In genomic region chr6:148530976-148531375, GRCh38 we compare ENCODE assay signal across 11 cellular contexts.
DNase-seq lines count a peak whose midpoint lies in the region; ATAC-seq, FAIRE-seq and TF ChIP-seq lines count a peak whose summit lies in the region.
"Had no signal": no experiment of that assay in that cellular context is flagged by ENCODE, and none has a peak within 500 bp of the region (broad histone marks: within the 10 kb centered on the region; RNA-seq: fewer than 3 reads in every experiment).

No MANE protein-coding gene starts in this region.

- H3K4me3 Mint-ChIP-seq in astrocyte (ENCODE audit: unreplicated experiment), result no peak overlapping the region

- H3K79me2 ChIP-seq in astrocyte (ENCODE audit: insufficient read depth, low read length), result no peaks in the 10 kb centered on the region

- no peak for FAIRE-seq in astrocyte (lab: Jason Lieb, UNC)
- FAIRE-seq: small intestine had no signal

- H3K27ac ChIP-seq in HUES48 (ENCODE audit: low read depth, low read length) (peak overlapping the region; percentile 88), astrocyte (ENCODE audit: low read depth, low read length) (peak overlapping the region; percentile 94), iPS-18a (ENCODE audit: low read length) (peak overlapping the region; percentile 98), substantia nigra (ENCODE audit: low read depth, low read length, poor library complexity, severe bottlenecking) (peak overlapping the region; percentile 17)

- no peak overlapping the region for H2AFZ ChIP-seq in astrocyte (ENCODE audit: low read depth, low read length)

- H4K20me1 ChIP-seq in astrocyte (ENCODE audit: insufficient read depth, low read length), result no peaks in the 10 kb centered on the region

- DNase-seq in astrocyte (ENCODE audit: low read depth) (peak; percentile 71), substantia nigra (lab: John Stamatoyannopoulos, UW) (no peak), mucosa of descending colon (no peak), NCI-H2081 (lab: John Stamatoyannopoulos, UW) (no peak)
- DNase-seq in activated CD4-positive, alpha-beta T cell treated with anti-CD3 and anti-CD28 coated beads, Interleukin-2, amount 50 U/mL, for 1 hour, result no peak
- no peak for DNase-seq in stimulated activated CD4-positive, alpha-beta T cell treated with anti-CD3 and anti-CD28 coated beads, Interleukin-2, amount 100 ng/mL, for 48 hours
- DNase-seq: CD4-positive, alpha-beta memory T cell; NCI-H1048; small intestine had no signal

- intact Hi-C loops in mucosa of descending colon (cut with DNase I, micrococcal nuclease), result no loop called here

- peak overlapping the region; percentile 87 for H3K4me2 ChIP-seq in astrocyte (ENCODE audit: low read length)

- no peak for ATAC-seq in mucosa of descending colon

- H3K9ac ChIP-seq in HUES48 (ENCODE audit: low read depth, low read length) (peak overlapping the region; percentile 59; the same call in 1 of the 2 replicates), astrocyte (ENCODE audit: low read length) (peak overlapping the region; percentile 84), iPS-18a (ENCODE audit: low read length) (peak overlapping the region; percentile 74)

- peaks cover 22% of the 10 kb centered on the region for H3K4me1 Mint-ChIP-seq in astrocyte (ENCODE audit: low read depth, unreplicated experiment)
- H3K4me1 Mint-ChIP-seq: CD4-positive, alpha-beta memory T cell had no signal

- H3K27ac Mint-ChIP-seq in astrocyte (ENCODE audit: unreplicated experiment), result peak overlapping the region; percentile 97

- H3K4me1 ChIP-seq in HUES48 (ENCODE audit: control insufficient read depth, insufficient read depth, low read length), result peaks cover 12% of the 10 kb centered on the region
- H3K4me1 ChIP-seq in astrocyte (ENCODE audit: insufficient read depth, low read length), result peaks cover 37% of the 10 kb centered on the region
- H3K4me1 ChIP-seq in iPS-18a (ENCODE audit: control insufficient read depth, low read depth, low read length), result peaks cover 15% of the 10 kb centered on the region
- H3K4me1 ChIP-seq in mucosa of descending colon (ENCODE audit: low read depth), result no peaks in the 10 kb centered on the region

- H3K4me3 ChIP-seq in HUES48 (ENCODE audit: low read depth, low read length) (no peak overlapping the region), astrocyte (ENCODE audit: insufficient read depth, low read depth, low read length) (peak overlapping the region; percentile 48), iPS-18a (ENCODE audit: low read length) (no peak overlapping the region), mucosa of descending colon (no peak overlapping the region)

- no peaks in the 10 kb centered on the region for H3K27me3 Mint-ChIP-seq in astrocyte (ENCODE audit: low read depth, unreplicated experiment)

- H3K9me3 ChIP-seq in HUES48 (ENCODE audit: control insufficient read depth, insufficient read depth, low read length) (no peaks in the 10 kb centered on the region), astrocyte (ENCODE audit: insufficient read depth, low read depth, low read length) (no peaks in the 10 kb centered on the region), iPS-18a (ENCODE audit: control insufficient read depth, low read depth, low read length) (no peaks in the 10 kb centered on the region), mucosa of descending colon (no peaks in the 10 kb centered on the region)

- H3K9me3 Mint-ChIP-seq in astrocyte (ENCODE audit: unreplicated experiment), result no peaks in the 10 kb centered on the region
- H3K9me3 Mint-ChIP-seq: CD4-positive, alpha-beta memory T cell had no signal

- H3K27me3 ChIP-seq in HUES48 (ENCODE audit: control insufficient read depth, insufficient read depth, low read length), result no peaks in the 10 kb centered on the region
- no peaks in the 10 kb centered on the region for H3K27me3 ChIP-seq in astrocyte (ENCODE audit: insufficient read depth, low read length)
- H3K27me3 ChIP-seq in iPS-18a (ENCODE audit: control insufficient read depth, insufficient read depth, low read length), result no peaks in the 10 kb centered on the region

- H3K36me3 ChIP-seq in HUES48 (ENCODE audit: control insufficient read depth, insufficient read depth, low read length) (peaks cover 67% of the 10 kb centered on the region), astrocyte (ENCODE audit: insufficient read depth, low read length) (peaks cover 28% of the 10 kb centered on the region), iPS-18a (ENCODE audit: control insufficient read depth, low read depth, low read length) (peaks cover 59% of the 10 kb centered on the region), mucosa of descending colon (ENCODE audit: low read depth) (no peaks in the 10 kb centered on the region)

- peaks cover 19% of the 10 kb centered on the region for H3K36me3 Mint-ChIP-seq in astrocyte (ENCODE audit: low read depth, unreplicated experiment)

- TF ChIP-seq CTCF in astrocyte (IDR thresholded peaks at IDR 0.05; ENCODE audit: insufficient read depth, low read depth, low read length) (no peak), mucosa of descending colon (IDR thresholded peaks at IDR 0.05) (no peak)

Comparison
In these comparisons a context has a peak if more than half of its experiments do, and no peak if none do; other contexts are left out.
1. H3K27ac ChIP-seq: peak in every context shown above with its lines; median percentile 98 in iPS-18a; 94 in astrocyte; 88 in HUES48; 17 in substantia nigra.